ENCODE assay signal across 12 cellular contexts in the genomic region with DNA sequence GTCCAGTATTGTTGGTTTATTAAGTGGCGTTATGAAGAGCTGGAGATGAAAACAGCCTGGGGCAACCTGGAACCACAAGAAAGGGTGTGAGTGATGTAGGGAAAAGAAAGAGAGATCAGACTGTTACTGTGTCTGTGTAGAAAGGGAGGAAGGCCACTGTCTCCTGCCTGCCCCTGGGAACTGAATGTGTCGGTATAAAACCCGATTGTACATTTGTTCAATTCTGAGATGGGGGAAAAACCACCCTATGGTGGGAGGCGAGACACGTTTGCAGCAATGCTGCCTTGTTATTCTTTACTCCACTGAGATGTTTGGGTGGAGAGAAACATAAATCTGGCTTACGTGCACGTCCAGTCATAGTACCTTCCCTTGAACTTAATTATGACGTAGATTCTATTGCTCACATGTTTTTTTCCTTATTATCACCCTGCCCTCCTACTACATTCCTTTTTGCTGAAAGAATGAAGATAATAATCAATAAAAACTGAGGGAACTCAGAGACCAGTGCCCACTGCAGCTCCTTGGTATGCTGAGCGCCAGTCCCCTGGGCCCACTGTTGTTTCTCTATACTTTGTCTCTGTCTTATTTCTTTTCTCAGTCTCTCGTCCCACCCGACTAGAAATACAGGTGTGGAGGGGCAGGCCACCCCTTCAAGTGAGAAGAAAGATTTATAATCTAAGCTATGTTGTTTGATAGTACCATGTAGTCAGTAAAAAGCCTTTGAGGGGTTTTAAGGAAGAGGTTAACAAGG. TPM values are rescaled to one million over a fixed set of nuclear protein-coding genes. Genes with fewer than 3 reads are reported as not detected.
DNase-seq lines count a peak whose midpoint lies in the region; ATAC-seq, FAIRE-seq and TF ChIP-seq lines count a peak whose summit lies in the region.
"Not testable (repeated sequence)": the region's sequence is repeated elsewhere in the genome, so short reads cannot be mapped to it uniquely, and the experiment has no call there.
"Had no signal": no experiment of that assay in that cellular context is flagged by ENCODE, and none has a peak within 500 bp of the region (broad histone marks: within the 10 kb centered on the region; RNA-seq: fewer than 3 reads in every experiment).

No MANE protein-coding gene starts in this region.

- H3K4me3 ChIP-seq in BLaER1; bronchial epithelial cell (ENCODE audit: low read depth, low read length); osteoblast (ENCODE audit: insufficient read depth, low read length): not testable (repeated sequence)
- peak overlapping the region in 1 of 2 experiments; percentile 11; a peak in 1 of 4 replicates for H3K4me3 ChIP-seq in Panc1 (ENCODE audit: low read depth in 2 of 2, low read length in 2 of 2)

- H3K9ac ChIP-seq in BLaER1, result not testable (repeated sequence)

- H3K9me3 ChIP-seq in BLaER1; Panc1 (ENCODE audit: control insufficient read depth, insufficient read depth, low read depth, low read length); osteoblast (ENCODE audit: low read depth, low read length): not testable (repeated sequence)

- not testable (repeated sequence) for H3K36me3 ChIP-seq in BLaER1; Panc1 (ENCODE audit: control insufficient read depth, insufficient read depth, low read length); bronchial epithelial cell (ENCODE audit: control insufficient read depth, insufficient read depth, low read length); osteoblast (ENCODE audit: insufficient read depth, low read length)

- H3K79me2 ChIP-seq in osteoblast (ENCODE audit: insufficient read depth, low read length), result not testable (repeated sequence)

- not testable (repeated sequence) for BruUV-seq in Panc1 (replicated peaks; lab: Mats Ljungman, UMichigan)

- H3K27ac ChIP-seq in BLaER1 (peak overlapping the region; percentile 56), Panc1 (ENCODE audit: low read length) (peak overlapping the region; percentile 96), osteoblast (ENCODE audit: low read depth, low read length) (peak overlapping the region; percentile 66)

- intact Hi-C loops in Panc1 (cut with micrococcal nuclease; ENCODE audit: unreplicated experiment), result not testable (repeated sequence)

- not testable (repeated sequence) for H2AFZ ChIP-seq in osteoblast (ENCODE audit: low read length)

- H3K27me3 Mint-ChIP-seq in immature natural killer cell (ENCODE audit: low read depth in 3 of 3), result peaks cover 4 to 18% (median 6%) of the 10 kb centered on the region in 3 donors

- in situ Hi-C loops in Panc1 (cut with HindIII; ENCODE audit: low pct_unique_long_range_greater_than_20kb, low sequenced_read_pairs), result not testable (repeated sequence)

- FAIRE-seq in bronchial epithelial cell (lab: Jason Lieb, UNC), result not testable (repeated sequence)

- H3K4me1 ChIP-seq in BLaER1 (peaks cover 74% of the 10 kb centered on the region), Panc1 (ENCODE audit: control insufficient read depth, insufficient read depth, low read length) (peaks cover 39% of the 10 kb centered on the region), osteoblast (ENCODE audit: insufficient read depth, low read length) (peaks cover 13% of the 10 kb centered on the region)

- not testable (repeated sequence) for H3K27me3 ChIP-seq in BLaER1; Panc1 (ENCODE audit: control insufficient read depth, insufficient read depth, low read length); bronchial epithelial cell (ENCODE audit: control insufficient read depth, insufficient read depth, low read length); osteoblast (ENCODE audit: insufficient read depth, low read length)

- peak overlapping the region; percentile 64 to 82 (median 73) for H3K4me3 Mint-ChIP-seq in immature natural killer cell

- DNase-seq in Panc1 (ENCODE audit: low read depth, low spot score); osteoblast (ENCODE audit: insufficient read length, low spot score, missing footprints): not testable (repeated sequence)
- DNase-seq in activated CD8-positive, alpha-beta memory T cell treated with anti-CD3 and anti-CD28 coated beads, Interleukin-2, amount 50 U/mL, for 1 hour (ENCODE audit: extremely low read depth), result peak; percentile 56
- peak; percentile 44 for DNase-seq in bronchial epithelial cell (ENCODE audit: low read depth)
- peak; percentile 61 to 66 (median 66) for DNase-seq in immature natural killer cell
- DNase-seq in stimulated activated naive CD8-positive, alpha-beta T cell treated with anti-CD3 and anti-CD28 coated beads, Interleukin-15, Interleukin-2, amounts not matched to agents 100 U/mL and 50 U/mL, for 24 hours, result peak; percentile 45

- peaks cover 3 to 14% (median 7%) of the 10 kb centered on the region in 3 donors for H3K36me3 Mint-ChIP-seq in immature natural killer cell

- not testable (repeated sequence) for H4K20me1 ChIP-seq in BLaER1; osteoblast (ENCODE audit: insufficient read depth, low read length)

- TF ChIP-seq CTCF in Panc1 (IDR thresholded peaks at IDR 0.05); bronchial epithelial cell (IDR thresholded peaks at IDR 0.05; ENCODE audit: insufficient read depth, low read length, severe bottlenecking); osteoblast (IDR thresholded peaks at IDR 0.05; ENCODE audit: extremely low read depth, low read depth, low read length): not testable (repeated sequence)

- CTCF ChIA-PET in Panc1 (lab: Charles Lee), result interaction anchor here (0.8 kb wide), 1 partner anchor 31 kb away, joined by 3 read pairs; no protein-coding TSS in a partner anchor

- not testable (repeated sequence) for H3K9me3 Mint-ChIP-seq in immature natural killer cell

- peaks cover 81 to 97% of the 10 kb centered on the region in 2 donors for H3K4me1 Mint-ChIP-seq in immature natural killer cell

- ATAC-seq in HG03280 (IDR thresholded peaks at IDR 0.05; ENCODE audit: unreplicated experiment), result peak; percentile 19
- not testable (repeated sequence) for ATAC-seq in Panc1
- ATAC-seq in stimulated activated naive CD8-positive, alpha-beta T cell treated with anti-CD3 and anti-CD28 coated beads, Interleukin-15, Interleukin-2, amounts not matched to agents 100 U/mL and 50 U/mL, for 24 hours, result peak; percentile 61

- H3K4me2 ChIP-seq in BLaER1, result peak overlapping the region; percentile 56
- not testable (repeated sequence) for H3K4me2 ChIP-seq in osteoblast (ENCODE audit: insufficient read depth, low read length)

- POLR2A ChIA-PET in Panc1 (lab: Charles Lee), result not testable (repeated sequence)

- peak overlapping the region; percentile 89 to 99 (median 96) for H3K27ac Mint-ChIP-seq in immature natural killer cell

RNA-seq across cellular contexts. Expression of a gene that starts 4.9 kb away (rescaled TPM):
- 0.95 TPM for total RNA-seq in Panc1 (2021; ENCODE audit: unreplicated experiment)
- polyA plus RNA-seq in Panc1 (2012; ENCODE audit: insufficient read length), result 1.1 TPM
- total RNA-seq in bronchial epithelial cell, result not detected in 2 replicates
- polyA plus RNA-seq in immature natural killer cell, result 100 to 1,000 TPM; 623 to 949 (median 731) TPM
- total RNA-seq in osteoblast, result under 0.01 TPM in 1 of 2 replicates, not detected in the other
- total RNA-seq: fibroblast of villous mesenchyme had no signal

RNA-seq across cellular contexts. Expression of a gene that starts 14.9 kb away (rescaled TPM):
- total RNA-seq in Panc1 (2021; ENCODE audit: unreplicated experiment) (1.4 TPM), bronchial epithelial cell (not detected in 2 replicates), osteoblast (not detected in 2 replicates)
- 0.65 TPM for polyA plus RNA-seq in Panc1 (2012; ENCODE audit: insufficient read length)
- 10 to 100 TPM; 14.3 to 28.5 (median 15.0) TPM for polyA plus RNA-seq in immature natural killer cell
- total RNA-seq: fibroblast of villous mesenchyme had no signal

RNA-seq across cellular contexts. Expression of a gene that starts 25.7 kb away (rescaled TPM):
- total RNA-seq in Panc1 (2021; ENCODE audit: unreplicated experiment), result 0.74 TPM
- polyA plus RNA-seq in Panc1 (2012; ENCODE audit: insufficient read length), result 0.73 TPM
- not detected in 2 replicates for total RNA-seq in bronchial epithelial cell
- polyA plus RNA-seq in immature natural killer cell, result 10 to 100 TPM; 27.6 to 59.0 (median 28.4) TPM
- 0.72 TPM in 1 of 2 replicates, not detected in the other for total RNA-seq in osteoblast
- total RNA-seq: fibroblast of villous mesenchyme, sciatic nerve had no signal

RNA-seq across cellular contexts. Expression of a gene that starts 41.1 kb away (rescaled TPM):
- total RNA-seq in Panc1 (2021; ENCODE audit: unreplicated experiment) (not detected), bronchial epithelial cell (not detected in 2 replicates), osteoblast (0.36 and 0.88 TPM in 2 replicates)
- polyA plus RNA-seq in Panc1 (2012; ENCODE audit: insufficient read length), result not detected
- polyA plus RNA-seq in immature natural killer cell, result 100 to 1,000 TPM in 1 of 3 donors, 10 to 100 TPM in 2; 34.5 to 112 (median 38.2) TPM
- total RNA-seq: fibroblast of villous mesenchyme, thoracic aorta had no signal

RNA-seq across cellular contexts. Expression of a gene that starts 58.5 kb away (rescaled TPM):
- total RNA-seq in Panc1 (2021; ENCODE audit: unreplicated experiment) (not detected), bronchial epithelial cell (not detected in 2 replicates), osteoblast (not detected in 2 replicates)
- not detected for polyA plus RNA-seq in Panc1 (2012; ENCODE audit: insufficient read length)
- 100 to 1,000 TPM; 200 to 440 (median 285) TPM for polyA plus RNA-seq in immature natural killer cell
- total RNA-seq: cerebellum, fibroblast of villous mesenchyme, sciatic nerve had no signal
